ENCODE assay signal across 25 cellular contexts in genomic region chr11:68160100-68160695, GRCh38. TPM values are rescaled to one million over a fixed set of nuclear protein-coding genes. Genes with fewer than 3 reads are reported as not detected.
A peak's percentile ranks its signal among the peaks of the same experiment; 100 is the strongest.
DNase-seq lines count a peak whose midpoint lies in the region; ATAC-seq and TF ChIP-seq lines count a peak whose summit lies in the region.
"Had no signal": no experiment of that assay in that cellular context is flagged by ENCODE, and none has a peak within 500 bp of the region (broad histone marks: within the 10 kb centered on the region; RNA-seq: fewer than 3 reads in every experiment).

No MANE protein-coding gene starts in this region.

- H3K27ac Mint-ChIP-seq in activated naive CD4-positive, alpha-beta T cell treated with anti-CD3 and anti-CD28 coated beads, Interleukin-2, amount 50 U/mL, for 24 hours = peak overlapping the region; percentile 26
- no peak overlapping the region for H3K27ac Mint-ChIP-seq in activated T-cell treated with anti-CD3 and anti-CD28 coated beads, Interleukin-2, amount 50 U/mL, for 72 hours

- no peak for DNase-seq in activated naive CD4-positive, alpha-beta T cell (lab: John Stamatoyannopoulos, UW)
- DNase-seq in choroid plexus epithelial cell (ENCODE audit: low read depth) (peak; percentile 77), kidney tubule cell (ENCODE audit: low spot score) (peak; percentile 55), thyroid gland (peak; percentile 83 to 89), SIG-M5 (lab: John Stamatoyannopoulos, UW) (no peak), NCI-H1048 (lab: John Stamatoyannopoulos, UW) (no peak)
- no peak for DNase-seq in activated T-cell treated with anti-CD3 and anti-CD28 coated beads, Interleukin-2, amount 50 U/mL, for 72 hours
- DNase-seq: 8988T; activated CD4-positive, alpha-beta T cell treated with anti-CD3 and anti-CD28 coated beads for 1 hour; activated CD8-positive, alpha-beta memory T cell treated with anti-CD3 and anti-CD28 coated beads for 24 hours; activated naive CD4-positive, alpha-beta T cell treated with anti-CD3 and anti-CD28 coated beads, Interleukin-2, amount 50 U/mL, for 16 hours; AML-193; aorta; DMS79; effector CD8-positive, alpha-beta T cell; esophagus squamous epithelium; GOT3; NCI-H2081 treated with DMSO at 0.1 percent for 48 hours; NCI-H446; SHP77 treated with DMSO at 0.1 percent for 48 hours; stimulated activated CD4-positive, alpha-beta T cell treated with anti-CD3 and anti-CD28 coated beads, Interleukin-4, amount 100 ng/mL, for 1 hour; stimulated activated naive CD8-positive, alpha-beta T cell treated with anti-CD3 and anti-CD28 coated beads, Interleukin-15, Interleukin-2, amounts not matched to agents 100 U/mL and 50 U/mL, for 24 hours; tibial artery had no signal

- peaks cover 6% of the 10 kb centered on the region for H3K36me3 Mint-ChIP-seq in activated naive CD4-positive, alpha-beta T cell treated with anti-CD3 and anti-CD28 coated beads, Interleukin-2, amount 50 U/mL, for 24 hours
- H3K36me3 Mint-ChIP-seq in activated T-cell treated with anti-CD3 and anti-CD28 coated beads, Interleukin-2, amount 50 U/mL, for 72 hours (ENCODE audit: insufficient read depth in 2 of 2) = peaks cover 0 to 2% of the 10 kb centered on the region in 2 donors

- H3K36me3 ChIP-seq in thyroid gland = peaks cover 0 to 5% of the 10 kb centered on the region in 2 donors

- no peaks in the 10 kb centered on the region for H3K27me3 Mint-ChIP-seq in activated naive CD4-positive, alpha-beta T cell treated with anti-CD3 and anti-CD28 coated beads, Interleukin-2, amount 50 U/mL, for 24 hours
- no peaks in the 10 kb centered on the region for H3K27me3 Mint-ChIP-seq in activated T-cell treated with anti-CD3 and anti-CD28 coated beads, Interleukin-2, amount 50 U/mL, for 72 hours (ENCODE audit: low read depth)

- TF ChIP-seq CTCF in choroid plexus epithelial cell (conservative IDR thresholded peaks at IDR 0.05; ENCODE audit: low read depth, low read length) (no peak), thyroid gland (IDR thresholded peaks at IDR 0.05) (no peak)

- intact Hi-C loops in thyroid gland (cut with DNase I) = no loop called here

- H3K27ac ChIP-seq in thyroid gland = peak overlapping the region; percentile 87 to 90 (median 88)
- H3K27ac ChIP-seq: esophagus squamous epithelium, neutrophil, tibial artery had no signal

- no peaks in the 10 kb centered on the region for H3K9me3 Mint-ChIP-seq in activated naive CD4-positive, alpha-beta T cell treated with anti-CD3 and anti-CD28 coated beads, Interleukin-2, amount 50 U/mL, for 24 hours
- H3K9me3 Mint-ChIP-seq in activated T-cell treated with anti-CD3 and anti-CD28 coated beads, Interleukin-2, amount 50 U/mL, for 72 hours = no peaks in the 10 kb centered on the region

- peaks cover 21 to 41% of the 10 kb centered on the region in 2 donors for H3K4me1 ChIP-seq in thyroid gland
- H3K4me1 ChIP-seq: tibial artery had no signal

- no peaks in the 10 kb centered on the region for H3K27me3 ChIP-seq in thyroid gland
- H3K27me3 ChIP-seq: esophagus squamous epithelium, neutrophil, tibial artery had no signal

- no peak overlapping the region for H3K4me3 Mint-ChIP-seq in activated naive CD4-positive, alpha-beta T cell treated with anti-CD3 and anti-CD28 coated beads, Interleukin-2, amount 50 U/mL, for 24 hours
- H3K4me3 Mint-ChIP-seq in activated T-cell treated with anti-CD3 and anti-CD28 coated beads, Interleukin-2, amount 50 U/mL, for 72 hours = no peak overlapping the region

- TF ChIP-seq POLR2A in thyroid gland (IDR thresholded peaks at IDR 0.05) = no peak

- WGBS in thyroid gland, 2 donors = 43 to 44% methylated on average over 7 of the region's 7 CpGs

- H3K4me3 ChIP-seq in choroid plexus epithelial cell (ENCODE audit: low read depth, low read length) = no peak overlapping the region
- H3K4me3 ChIP-seq in thyroid gland (replicated peaks in 1 of 3) = no peak overlapping the region
- H3K4me3 ChIP-seq: esophagus squamous epithelium, tibial artery had no signal

- H3K4me1 Mint-ChIP-seq in activated naive CD4-positive, alpha-beta T cell treated with anti-CD3 and anti-CD28 coated beads, Interleukin-2, amount 50 U/mL, for 24 hours = no peaks in the 10 kb centered on the region
- no peaks in the 10 kb centered on the region for H3K4me1 Mint-ChIP-seq in activated T-cell treated with anti-CD3 and anti-CD28 coated beads, Interleukin-2, amount 50 U/mL, for 72 hours (ENCODE audit: low read depth)

- ATAC-seq in activated T-cell treated with anti-CD3 and anti-CD28 coated beads, Interleukin-2, amount 50 U/mL, for 72 hours (replicated peaks in 1 of 2) = no peak
- ATAC-seq: stimulated activated naive CD8-positive, alpha-beta T cell treated with anti-CD3 and anti-CD28 coated beads, Interleukin-15, Interleukin-2, amounts not matched to agents 100 U/mL and 50 U/mL, for 24 hours had no signal

- no peaks in the 10 kb centered on the region for H3K9me3 ChIP-seq in thyroid gland
- H3K9me3 ChIP-seq: esophagus squamous epithelium, neutrophil, tibial artery had no signal

RNA-seq across cellular contexts. Expression of gene CHKA, which starts 39.0 kb away (rescaled TPM):
- 100 to 1,000 TPM in 1 of 4 donors, 10 to 100 TPM in 3; 86.8 to 106 (median 93.1) TPM for total RNA-seq in thyroid gland
- 10 to 100 TPM; 11.6 to 16.7 TPM for total RNA-seq in activated T-cell treated with anti-CD3 and anti-CD28 coated beads, Interleukin-2, amount 50 U/mL, for 72 hours

RNA-seq across cellular contexts. Expression of gene KMT5B, which starts 52.9 kb away (rescaled TPM):
- total RNA-seq in thyroid gland = 10 to 100 TPM; 57.4 to 84.2 (median 67.4) TPM
- total RNA-seq in activated T-cell treated with anti-CD3 and anti-CD28 coated beads, Interleukin-2, amount 50 U/mL, for 72 hours = 10 to 100 TPM; 26.9 to 34.1 TPM

Comparison
In these comparisons a context has a peak if more than half of its experiments do, and no peak if none do; other contexts are left out.
1. DNase-seq: peak in choroid plexus epithelial cell (single experiment), kidney tubule cell (single experiment) and thyroid gland (2 of 2); none in activated naive CD4-positive, alpha-beta T cell (0 of 4), SIG-M5 (single experiment), activated T-cell treated with anti-CD3 and anti-CD28 coated beads, Interleukin-2, amount 50 U/mL, for 72 hours (0 of 2) and NCI-H1048 (single experiment).
2. RNA of gene CHKA, which starts 39.0 kb away (total RNA-seq): 86.8 to 106 TPM in thyroid gland; 11.6 to 16.7 TPM in activated T-cell treated with anti-CD3 and anti-CD28 coated beads, Interleukin-2, amount 50 U/mL, for 72 hours; every median in the first group is over 4 times any median in the second.